1 cellular context compared by ENCODE assay signal in genomic region chr5:93620487-93621339, GRCh38.
TF ChIP-seq lines count a peak whose summit lies in the region.

No MANE protein-coding gene starts in this region.

TF ChIP-seq in HepG2, 621 proteins besides CTCF, POLR2A, EP300 and RAD21 (continued from another document and continues in another):
- TF ChIP-seq TEF (CRISPR knock-in tag; IDR thresholded peaks at IDR 0.05) = no peak
- TF ChIP-seq POLR2G (IDR thresholded peaks at IDR 0.05; ENCODE audit: low read depth, low read length) = peak; percentile 17; the same call in 1 of the 2 replicates
- peak; percentile 73 for TF ChIP-seq ZSCAN31 (CRISPR knock-in tag; IDR thresholded peaks at IDR 0.05; ENCODE audit: low read depth)
- 0 out of 2 replicates have a peak, but pooled peaks have one; percentile 36 for TF ChIP-seq ATF2 (CRISPR knock-in tag; IDR thresholded peaks at IDR 0.05)
- no peak for TF ChIP-seq ZNF576 (CRISPR knock-in tag; IDR thresholded peaks at IDR 0.05)
- no peak for TF ChIP-seq FOXA1 (IDR thresholded peaks at IDR 0.05)
- no peak for TF ChIP-seq FOXA1 (CRISPR knock-in tag; IDR thresholded peaks at IDR 0.05)
- TF ChIP-seq ZNF567 (CRISPR knock-in tag; IDR thresholded peaks at IDR 0.05; ENCODE audit: borderline replicate concordance) = no peak
- no peak for TF ChIP-seq PRMT3 (CRISPR knock-in tag; IDR thresholded peaks at IDR 0.05; ENCODE audit: borderline replicate concordance, low read depth)
- no peak for TF ChIP-seq ZNF451 (CRISPR knock-in tag; IDR thresholded peaks at IDR 0.05)
- no peak for TF ChIP-seq REL (CRISPR knock-in tag; conservative IDR thresholded peaks at IDR 0.05)
- TF ChIP-seq ZBTB49 (CRISPR knock-in tag; IDR thresholded peaks at IDR 0.05; ENCODE audit: borderline replicate concordance) = no peak
- TF ChIP-seq ZSCAN25 (CRISPR knock-in tag; IDR thresholded peaks at IDR 0.05) = peak; percentile 25; the same call in 1 of the 2 replicates
- 0 out of 2 replicates have a peak, but pooled peaks have one; percentile 8 for TF ChIP-seq ZBED4 (CRISPR knock-in tag; IDR thresholded peaks at IDR 0.05; ENCODE audit: borderline replicate concordance)
- peak; percentile 55; the same call in 1 of the 2 replicates for TF ChIP-seq SAP130 (CRISPR knock-in tag; IDR thresholded peaks at IDR 0.05; ENCODE audit: low read depth)
- no peak for TF ChIP-seq ZNF326 (CRISPR knock-in tag; IDR thresholded peaks at IDR 0.05; ENCODE audit: borderline replicate concordance)
- no peak for TF ChIP-seq SNAPC4 (CRISPR knock-in tag; IDR thresholded peaks at IDR 0.05)
- no peak for TF ChIP-seq ZNF703 (CRISPR knock-in tag; IDR thresholded peaks at IDR 0.05; ENCODE audit: borderline replicate concordance)
- no peak for TF ChIP-seq ZNF430 (CRISPR knock-in tag; IDR thresholded peaks at IDR 0.05)
- TF ChIP-seq ZBTB37 (CRISPR knock-in tag; IDR thresholded peaks at IDR 0.05) = no peak
- TF ChIP-seq PHF5A (CRISPR knock-in tag; IDR thresholded peaks at IDR 0.05; ENCODE audit: low read depth, unreplicated experiment) = no peak
- no peak for TF ChIP-seq IRF9 (CRISPR knock-in tag; IDR thresholded peaks at IDR 0.05; ENCODE audit: borderline replicate concordance)
- no peak for TF ChIP-seq KDM3A (CRISPR knock-in tag; IDR thresholded peaks at IDR 0.05; ENCODE audit: low read depth)
- TF ChIP-seq TOPORS (CRISPR knock-in tag; IDR thresholded peaks at IDR 0.05) = peak; percentile 20; the same call in 1 of the 2 replicates
- TF ChIP-seq ZMAT3 (CRISPR knock-in tag; conservative IDR thresholded peaks at IDR 0.05) = peak; percentile 16; the same call in 1 of the 2 replicates
- TF ChIP-seq FUBP1 (CRISPR knock-in tag; IDR thresholded peaks at IDR 0.05; ENCODE audit: borderline replicate concordance) = no peak
- no peak; the same call in 1 of the 2 replicates for TF ChIP-seq RBFOX2 (IDR thresholded peaks at IDR 0.05; ENCODE audit: low read depth, low read length)
- TF ChIP-seq KDM1A (CRISPR knock-in tag; IDR thresholded peaks at IDR 0.05) = no peak
- TF ChIP-seq FLYWCH1 (CRISPR knock-in tag; IDR thresholded peaks at IDR 0.05) = no peak
- peak; percentile 56 for TF ChIP-seq TFDP2 (CRISPR knock-in tag; IDR thresholded peaks at IDR 0.05)
- TF ChIP-seq GRHL1 (CRISPR knock-in tag; conservative IDR thresholded peaks at IDR 0.05) = no peak
- TF ChIP-seq SMAD1 (CRISPR knock-in tag; IDR thresholded peaks at IDR 0.05; ENCODE audit: borderline replicate concordance, low read depth) = no peak
- no peak for TF ChIP-seq KDM5A (IDR thresholded peaks at IDR 0.05; ENCODE audit: borderline replicate concordance, low read length)
